26 cellular contexts compared by ENCODE assay signal in the genomic region with DNA sequence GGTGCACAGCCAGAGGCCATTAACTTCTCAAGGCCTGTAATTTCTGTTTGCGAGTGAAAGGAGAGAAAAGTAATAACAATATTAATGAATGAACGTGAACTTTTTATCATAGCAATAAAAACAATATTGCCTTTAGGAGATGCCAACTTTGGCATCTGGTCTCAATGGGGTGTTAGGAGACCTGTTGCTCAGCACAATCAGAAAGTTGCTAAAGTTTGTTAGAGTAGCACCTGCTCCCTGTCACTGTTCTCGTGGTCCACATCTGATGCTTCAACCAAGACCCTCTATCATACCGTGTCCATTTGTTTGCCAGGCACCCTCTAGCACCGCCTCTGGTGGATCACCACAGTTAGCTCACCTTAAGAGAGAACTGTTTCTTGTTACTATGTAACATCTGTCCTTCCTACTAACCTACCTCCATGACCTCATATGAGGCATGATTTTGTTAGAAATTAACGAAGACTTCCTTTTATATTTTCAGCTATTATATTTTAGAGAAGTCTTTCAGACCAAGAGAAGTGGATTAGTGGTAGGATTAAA. TPM values are rescaled to one million over a fixed set of nuclear protein-coding genes. Genes with fewer than 3 reads are reported as not detected.
DNase-seq lines count a peak whose midpoint lies in the region; TF ChIP-seq lines count a peak whose summit lies in the region.
"Had no signal": no experiment of that assay in that cellular context is flagged by ENCODE, and none has a peak within 500 bp of the region (broad histone marks: within the 10 kb centered on the region; RNA-seq: fewer than 3 reads in every experiment).

No MANE protein-coding gene starts in this region.

- H3K4me3 ChIP-seq in MM.1S (ENCODE audit: low read length): no peak overlapping the region
- H3K4me3 ChIP-seq in OCI-LY7 (ENCODE audit: low read depth, low read length, poor library complexity, severe bottlenecking): no peak overlapping the region
- H3K4me3 ChIP-seq in neural progenitor cell: no peak overlapping the region
- H3K4me3 ChIP-seq: MG63, PC-9, skin epidermis had no signal

- H3K27me3 ChIP-seq in MM.1S (replicated peaks; ENCODE audit: insufficient read depth, low read length): no peaks in the 10 kb centered on the region
- no peaks in the 10 kb centered on the region for H3K27me3 ChIP-seq in neural progenitor cell
- H3K27me3 ChIP-seq: MG63 had no signal

- H3F3A ChIP-seq in MM.1S (ENCODE audit: insufficient read depth, low read length) (no peaks in the 10 kb centered on the region), neural progenitor cell (ENCODE audit: low read depth) (no peaks in the 10 kb centered on the region)

- no peak overlapping the region for H3K4me2 ChIP-seq in MM.1S (ENCODE audit: low read depth, low read length)
- H3K4me2 ChIP-seq in OCI-LY7 (ENCODE audit: low read length): no peak overlapping the region
- no peak overlapping the region for H3K4me2 ChIP-seq in neural progenitor cell
- H3K4me2 ChIP-seq: PC-9 had no signal

- H4K20me1 ChIP-seq in MM.1S (ENCODE audit: insufficient read depth, low read length): no peaks in the 10 kb centered on the region
- no peaks in the 10 kb centered on the region for H4K20me1 ChIP-seq in OCI-LY7 (ENCODE audit: insufficient read depth, low read length)
- no peaks in the 10 kb centered on the region for H4K20me1 ChIP-seq in neural progenitor cell (ENCODE audit: low read depth)

- no peak overlapping the region for H3K27ac Mint-ChIP-seq in neural progenitor cell
- H3K27ac Mint-ChIP-seq: activated CD4-positive, alpha-beta memory T cell treated with anti-CD3 and anti-CD28 coated beads for 36 hours; activated naive CD8-positive, alpha-beta T cell treated with anti-CD3 and anti-CD28 coated beads for 36 hours; activated T-helper 2 cell treated with anti-CD3 and anti-CD28 coated beads, Interferon-gamma antibody, Interleukin-2, Interleukin-4, amounts not matched to agents 10 μg/mL and 5 μg/mL and 100 μg/mL, durations not matched to agents 14 hours and 24 hours and 36 hours; B cell had no signal

- peaks cover 3% of the 10 kb centered on the region for H3K4me1 Mint-ChIP-seq in neural progenitor cell
- H3K4me1 Mint-ChIP-seq: activated naive CD8-positive, alpha-beta T cell treated with anti-CD3 and anti-CD28 coated beads for 36 hours; B cell; central memory CD8-positive, alpha-beta T cell had no signal

- intact Hi-C loops in OCI-LY7 (cut with micrococcal nuclease; ENCODE audit: unreplicated experiment) (no loop called here), cardiac septum (cut with DNase I) (no loop called here)

- H3K79me2 ChIP-seq in MM.1S (ENCODE audit: low read length) (no peaks in the 10 kb centered on the region), OCI-LY7 (ENCODE audit: insufficient read depth, low read depth, low read length) (no peaks in the 10 kb centered on the region), neural progenitor cell (ENCODE audit: low read depth) (no peaks in the 10 kb centered on the region)

- BruUV-seq in OCI-LY7 (replicated peaks; lab: Mats Ljungman, UMichigan): no TSS peak

- TF ChIP-seq CTCF in MM.1S (IDR thresholded peaks at IDR 0.05; ENCODE audit: low read length) (peak; percentile 26), OCI-LY7 (conservative IDR thresholded peaks at IDR 0.05; ENCODE audit: low read length) (peak; percentile 56), neural progenitor cell (IDR thresholded peaks at IDR 0.05) (peak; percentile 16)

- H3K36me3 ChIP-seq in MM.1S (replicated peaks; ENCODE audit: insufficient read depth, low read length) (no peaks in the 10 kb centered on the region), OCI-LY7 (ENCODE audit: insufficient read depth, low read length) (no peaks in the 10 kb centered on the region), neural progenitor cell (no peaks in the 10 kb centered on the region)
- H3K36me3 ChIP-seq: MG63 had no signal

- H3K27me3 Mint-ChIP-seq in neural progenitor cell (ENCODE audit: insufficient read depth, low read depth): no peaks in the 10 kb centered on the region
- H3K27me3 Mint-ChIP-seq: activated CD4-positive, alpha-beta memory T cell treated with anti-CD3 and anti-CD28 coated beads for 36 hours; activated naive CD8-positive, alpha-beta T cell treated with anti-CD3 and anti-CD28 coated beads for 36 hours; B cell; central memory CD8-positive, alpha-beta T cell had no signal

- CTCF ChIA-PET in OCI-LY7 (lab: Charles Lee; ENCODE audit: unreplicated experiment): no interaction called here

- no peak overlapping the region for H2AFZ ChIP-seq in MM.1S (ENCODE audit: low read length)
- H2AFZ ChIP-seq in OCI-LY7 (ENCODE audit: low read length): no peak overlapping the region
- no peak overlapping the region for H2AFZ ChIP-seq in neural progenitor cell (replicated peaks)
- H2AFZ ChIP-seq: PC-9 had no signal

- H3K9me2 ChIP-seq in MM.1S (replicated peaks; ENCODE audit: insufficient read depth, low read length): no peaks in the 10 kb centered on the region
- no peaks in the 10 kb centered on the region for H3K9me2 ChIP-seq in OCI-LY7 (ENCODE audit: insufficient read depth, low read length)

- H3K27ac ChIP-seq in MM.1S (ENCODE audit: low read length) (no peak overlapping the region), OCI-LY7 (ENCODE audit: low read depth, low read length, poor library complexity, severe bottlenecking) (no peak overlapping the region), neural progenitor cell (no peak overlapping the region)
- H3K27ac ChIP-seq: PC-9, skin epidermis had no signal

- DNase-seq in NCI-H146 (lab: John Stamatoyannopoulos, UW): peak; percentile 15
- DNase-seq in NCI-H146 treated with DMSO at 0.1 percent for 48 hours (lab: John Stamatoyannopoulos, UW; ENCODE audit: unreplicated experiment): no peak
- no peak for DNase-seq in MM.1S
- DNase-seq in OCI-LY7 (ENCODE audit: low spot score): peak; percentile 15
- DNase-seq in neural progenitor cell (ENCODE audit: low spot score): no peak
- DNase-seq in cardiac septum (ENCODE audit: low spot score): no peak
- no peak for DNase-seq in SHP77 treated with DMSO at 0.1 percent for 48 hours (lab: John Stamatoyannopoulos, UW)
- DNase-seq in HuH-7.5 (ENCODE audit: low spot score): no peak
- DNase-seq: activated CD4-positive, alpha-beta memory T cell treated with anti-CD3 and anti-CD28 coated beads for 36 hours; activated naive CD8-positive, alpha-beta T cell treated with anti-CD3 and anti-CD28 coated beads for 36 hours; dermis blood vessel endothelial cell; GDM1; HCEC 1CT; MG63; NCI-H1694; NCI-H69; occipital lobe; PC-9; Right ventricle myocardium superior; stimulated activated CD4-positive, alpha-beta T cell treated with anti-CD3 and anti-CD28 coated beads, Interleukin-2, amount 100 ng/mL, for 24 hours had no signal

- no peaks in the 10 kb centered on the region for H3K36me3 Mint-ChIP-seq in neural progenitor cell
- H3K36me3 Mint-ChIP-seq: activated CD4-positive, alpha-beta memory T cell treated with anti-CD3 and anti-CD28 coated beads for 36 hours; activated naive CD8-positive, alpha-beta T cell treated with anti-CD3 and anti-CD28 coated beads for 36 hours had no signal

- H3K4me1 ChIP-seq in MM.1S (ENCODE audit: low read length) (no peaks in the 10 kb centered on the region), OCI-LY7 (ENCODE audit: insufficient read depth, low read length, poor library complexity, severe bottlenecking) (peaks cover 4% of the 10 kb centered on the region), neural progenitor cell (no peaks in the 10 kb centered on the region)

- no peak overlapping the region for H3K4me3 Mint-ChIP-seq in neural progenitor cell
- H3K4me3 Mint-ChIP-seq: activated CD4-positive, alpha-beta memory T cell treated with anti-CD3 and anti-CD28 coated beads for 36 hours; activated naive CD8-positive, alpha-beta T cell treated with anti-CD3 and anti-CD28 coated beads for 36 hours; B cell; central memory CD8-positive, alpha-beta T cell had no signal

- H3K9me3 ChIP-seq in MM.1S (replicated peaks; ENCODE audit: insufficient read depth, low read length) (no peaks in the 10 kb centered on the region), OCI-LY7 (ENCODE audit: low read length) (no peaks in the 10 kb centered on the region), neural progenitor cell (ENCODE audit: low read depth) (no peaks in the 10 kb centered on the region)
- H3K9me3 ChIP-seq: MG63 had no signal

- no peak overlapping the region for H3K9ac ChIP-seq in MM.1S (ENCODE audit: low read length)
- no peak overlapping the region for H3K9ac ChIP-seq in neural progenitor cell

- no peaks in the 10 kb centered on the region for H3K9me3 Mint-ChIP-seq in neural progenitor cell
- H3K9me3 Mint-ChIP-seq: activated CD4-positive, alpha-beta memory T cell treated with anti-CD3 and anti-CD28 coated beads for 36 hours; activated naive CD8-positive, alpha-beta T cell treated with anti-CD3 and anti-CD28 coated beads for 36 hours; activated T-helper 2 cell treated with anti-CD3 and anti-CD28 coated beads, Interferon-gamma antibody, Interleukin-2, Interleukin-4, amounts not matched to agents 10 μg/mL and 5 μg/mL and 100 μg/mL, durations not matched to agents 14 hours and 24 hours and 36 hours; central memory CD8-positive, alpha-beta T cell had no signal

- POLR2A ChIA-PET in OCI-LY7 (lab: Charles Lee): interaction anchor here (1.8 kb wide), 1 partner anchor 24 kb away, joined by 3 read pairs; no protein-coding TSS in a partner anchor

RNA-seq across cellular contexts. Expression of a gene that starts 12.5 kb away (rescaled TPM):
- total RNA-seq in OCI-LY7 (2014; rRNA removed; shearing (Covaris generic)): not detected in 2 replicates
- total RNA-seq in OCI-LY7 (2022) (not detected in 2 replicates), neural progenitor cell (ENCODE audit: low replicate concordance) (not detected in 2 replicates), cardiac septum (not detected)
- total RNA-seq: activated CD4-positive, alpha-beta memory T cell treated with anti-CD3 and anti-CD28 coated beads for 36 hours; activated naive CD8-positive, alpha-beta T cell treated with anti-CD3 and anti-CD28 coated beads for 36 hours; activated T-helper 2 cell treated with anti-CD3 and anti-CD28 coated beads, Interferon-gamma antibody, Interleukin-2, Interleukin-4, amounts not matched to agents 10 μg/mL and 5 μg/mL and 100 μg/mL, durations not matched to agents 14 hours and 24 hours and 36 hours; B cell; dermis blood vessel endothelial cell; occipital lobe; PC-9 had no signal

RNA-seq across cellular contexts. Expression of a gene that starts 39.9 kb away (rescaled TPM):
- total RNA-seq in OCI-LY7 (2014; rRNA removed; shearing (Covaris generic)): not detected in 2 replicates
- total RNA-seq in OCI-LY7 (2022): not detected in 2 replicates
- total RNA-seq in neural progenitor cell (ENCODE audit: low replicate concordance): 0.19 TPM in 2 replicates
- 0.43 TPM for total RNA-seq in cardiac septum
- total RNA-seq: activated CD4-positive, alpha-beta memory T cell treated with anti-CD3 and anti-CD28 coated beads for 36 hours; activated naive CD8-positive, alpha-beta T cell treated with anti-CD3 and anti-CD28 coated beads for 36 hours; activated T-helper 2 cell treated with anti-CD3 and anti-CD28 coated beads, Interferon-gamma antibody, Interleukin-2, Interleukin-4, amounts not matched to agents 10 μg/mL and 5 μg/mL and 100 μg/mL, durations not matched to agents 14 hours and 24 hours and 36 hours; B cell; dermis blood vessel endothelial cell; occipital lobe; PC-9; Right ventricle myocardium superior; ureter had no signal

RNA-seq across cellular contexts. Expression of a gene that starts 59.5 kb away (rescaled TPM):
- 30.0 and 32.4 TPM in 2 replicates for total RNA-seq in OCI-LY7 (2014; rRNA removed; shearing (Covaris generic))
- total RNA-seq in OCI-LY7 (2022): 38.5 and 55.9 TPM in 2 replicates
- not detected in 2 replicates for total RNA-seq in neural progenitor cell (ENCODE audit: low replicate concordance)
- 0.13 TPM for total RNA-seq in cardiac septum
- total RNA-seq: activated CD4-positive, alpha-beta memory T cell treated with anti-CD3 and anti-CD28 coated beads for 36 hours; activated naive CD8-positive, alpha-beta T cell treated with anti-CD3 and anti-CD28 coated beads for 36 hours; activated T-helper 2 cell treated with anti-CD3 and anti-CD28 coated beads, Interferon-gamma antibody, Interleukin-2, Interleukin-4, amounts not matched to agents 10 μg/mL and 5 μg/mL and 100 μg/mL, durations not matched to agents 14 hours and 24 hours and 36 hours; dermis blood vessel endothelial cell; mesenteric fat pad; occipital lobe; PC-9; Right ventricle myocardium superior; ureter had no signal

Comparison
In these comparisons a context has a peak if more than half of its experiments do, and no peak if none do; other contexts are left out.
1. DNase-seq: peak in NCI-H146 (single experiment) and OCI-LY7 (single experiment); none in NCI-H146 treated with DMSO at 0.1 percent for 48 hours (single experiment), MM.1S (single experiment), neural progenitor cell (single experiment), cardiac septum (single experiment), SHP77 treated with DMSO at 0.1 percent for 48 hours (single experiment) and HuH-7.5 (single experiment).
2. RNA of a gene that starts 59.5 kb away (total RNA-seq): 30.0 to 55.9 TPM in OCI-LY7; 0.13 TPM in cardiac septum (single experiment) and not detected in neural progenitor cell; every median in the first group is over 10 times any median in the second.
3. Peak in every context shown above with its lines, with median percentiles within 50 percentile points of each other: CTCF ChIP-seq.